ENCODE assay signal across 9 cellular contexts in the genomic region with DNA sequence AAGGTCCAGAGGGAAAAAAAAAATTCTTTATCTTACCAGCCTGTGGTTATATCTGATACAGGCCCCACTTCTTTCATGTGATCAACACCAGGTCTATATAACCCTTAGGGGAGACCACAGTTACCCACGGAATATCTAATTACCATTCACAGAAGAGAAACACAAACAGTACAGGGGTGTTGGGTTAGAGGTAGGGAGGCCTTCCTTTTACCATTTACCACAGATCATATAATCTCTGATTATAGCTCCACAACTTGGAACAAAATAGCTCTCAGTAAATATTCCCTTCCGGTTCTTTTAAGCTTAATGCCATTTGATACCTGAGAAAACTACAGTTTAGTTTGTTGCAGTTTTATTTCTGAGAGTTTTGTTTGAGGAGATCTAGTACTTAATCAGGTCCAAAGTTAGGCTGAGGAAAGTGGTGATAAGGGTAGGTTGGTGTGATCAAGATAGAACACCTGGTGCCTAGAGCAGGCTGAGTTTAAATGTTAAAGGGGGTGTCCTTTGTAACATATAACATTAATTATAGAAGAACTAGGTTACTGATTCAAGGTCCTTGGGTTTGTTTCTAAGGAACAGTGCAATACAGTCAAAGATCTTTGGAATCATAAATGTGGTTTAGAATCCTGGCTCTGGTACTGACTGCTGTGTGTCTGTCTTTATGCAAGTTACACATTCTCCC. TPM values are rescaled to one million over a fixed set of nuclear protein-coding genes. Genes with fewer than 3 reads are reported as not detected.
DNase-seq lines count a peak whose midpoint lies in the region; ATAC-seq lines count a peak whose summit lies in the region.
"Had no signal": no experiment of that assay in that cellular context is flagged by ENCODE, and none has a peak within 500 bp of the region (broad histone marks: within the 10 kb centered on the region; RNA-seq: fewer than 3 reads in every experiment).

No MANE protein-coding gene starts in this region.

- POLR2A ChIA-PET in activated naive CD8-positive, alpha-beta T cell treated with anti-CD3 and anti-CD28 coated beads, Interleukin-2, amount 10 ng/mL, durations not matched to agents 7 days and 5 days (lab: Charles Lee): interaction anchor here (1.1 to 3.2 kb wide), 3 partner anchors 14 to 285 kb away, joined by 3 to 41 read pairs (median 3); a partner anchor contains a TSS

- peak overlapping the region; percentile 73 to 86 (median 78) for H3K4me3 Mint-ChIP-seq in CD4-positive, CD25-positive, alpha-beta regulatory T cell
- peak overlapping the region; percentile 49 for H3K4me3 Mint-ChIP-seq in activated naive CD8-positive, alpha-beta T cell treated with anti-CD3 and anti-CD28 coated beads, Interleukin-2, amount 10 ng/mL, durations not matched to agents 7 days and 5 days

- peaks cover 28 to 91% (median 64%) of the 10 kb centered on the region in 4 donors for H3K4me1 Mint-ChIP-seq in CD4-positive, CD25-positive, alpha-beta regulatory T cell
- peaks cover 37% of the 10 kb centered on the region for H3K4me1 Mint-ChIP-seq in activated naive CD8-positive, alpha-beta T cell treated with anti-CD3 and anti-CD28 coated beads, Interleukin-2, amount 10 ng/mL, durations not matched to agents 7 days and 5 days

- H3K36me3 ChIP-seq in CD4-positive, CD25-positive, alpha-beta regulatory T cell (ENCODE audit: control insufficient read depth, insufficient read depth, low read length): no peaks in the 10 kb centered on the region
- no peaks in the 10 kb centered on the region for H3K36me3 ChIP-seq in muscle layer of colon (ENCODE audit: insufficient read depth, low read length)

- no peaks in the 10 kb centered on the region for H3K27me3 Mint-ChIP-seq in CD4-positive, CD25-positive, alpha-beta regulatory T cell
- no peaks in the 10 kb centered on the region for H3K27me3 Mint-ChIP-seq in activated naive CD8-positive, alpha-beta T cell treated with anti-CD3 and anti-CD28 coated beads, Interleukin-2, amount 10 ng/mL, durations not matched to agents 7 days and 5 days

- H3K27ac Mint-ChIP-seq in CD4-positive, CD25-positive, alpha-beta regulatory T cell: peak overlapping the region; percentile 72 to 100 (median 89)
- peak overlapping the region; percentile 78 for H3K27ac Mint-ChIP-seq in activated naive CD8-positive, alpha-beta T cell treated with anti-CD3 and anti-CD28 coated beads, Interleukin-2, amount 10 ng/mL, durations not matched to agents 7 days and 5 days

- peak overlapping the region; percentile 80 for H3K4me3 ChIP-seq in CD4-positive, CD25-positive, alpha-beta regulatory T cell (ENCODE audit: low read depth, low read length)
- H3K4me3 ChIP-seq in Jurkat, Clone E6-1 (ENCODE audit: low read length): no peak overlapping the region
- H3K4me3 ChIP-seq in muscle layer of colon (ENCODE audit: low read depth in 1 of 2, low read length in 2 of 2): no peak overlapping the region

- peak in 2 of 3 donors; percentile 43 to 59 for DNase-seq in CD4-positive, CD25-positive, alpha-beta regulatory T cell
- peak; percentile 61 for DNase-seq in Jurkat, Clone E6-1 (ENCODE audit: low read depth, low spot score)
- DNase-seq in activated naive CD8-positive, alpha-beta T cell treated with anti-CD3 and anti-CD28 coated beads, Interleukin-2, amount 10 ng/mL, durations not matched to agents 7 days and 5 days: no peak
- no peak for DNase-seq in effector CD4-positive, alpha-beta T cell
- DNase-seq in anterior cingulate cortex (lab: John Stamatoyannopoulos, UW): no peak
- no peak for DNase-seq in CD1c-positive myeloid dendritic cell (ENCODE audit: extremely low spot score)
- no peak for DNase-seq in AML-193 (lab: John Stamatoyannopoulos, UW)
- DNase-seq: HCEC 1CT had no signal

- no peak overlapping the region for H3K9ac ChIP-seq in muscle layer of colon (ENCODE audit: low read length)

- no peaks in the 10 kb centered on the region for H3K27me3 ChIP-seq in CD4-positive, CD25-positive, alpha-beta regulatory T cell (ENCODE audit: control insufficient read depth, insufficient read depth, low read length)
- H3K27me3 ChIP-seq in muscle layer of colon (ENCODE audit: control insufficient read depth in 1 of 2, insufficient read depth in 2 of 2, low read length in 2 of 2): no peaks in the 10 kb centered on the region

- H3K9me3 ChIP-seq in CD4-positive, CD25-positive, alpha-beta regulatory T cell (ENCODE audit: control insufficient read depth in 2 of 2, low read length in 2 of 2): no peaks in the 10 kb centered on the region
- H3K9me3 ChIP-seq in muscle layer of colon (ENCODE audit: low read length): no peaks in the 10 kb centered on the region

- peaks cover 8% of the 10 kb centered on the region for H3K36me3 Mint-ChIP-seq in CD4-positive, CD25-positive, alpha-beta regulatory T cell
- H3K36me3 Mint-ChIP-seq in activated naive CD8-positive, alpha-beta T cell treated with anti-CD3 and anti-CD28 coated beads, Interleukin-2, amount 10 ng/mL, durations not matched to agents 7 days and 5 days: peaks cover 7% of the 10 kb centered on the region

- H3K9me3 Mint-ChIP-seq in CD4-positive, CD25-positive, alpha-beta regulatory T cell: no peaks in the 10 kb centered on the region
- H3K9me3 Mint-ChIP-seq in activated naive CD8-positive, alpha-beta T cell treated with anti-CD3 and anti-CD28 coated beads, Interleukin-2, amount 10 ng/mL, durations not matched to agents 7 days and 5 days: no peaks in the 10 kb centered on the region

- peak overlapping the region; percentile 87 for H3K27ac ChIP-seq in CD4-positive, CD25-positive, alpha-beta regulatory T cell (ENCODE audit: insufficient read depth, low read length, poor library complexity, severe bottlenecking)
- H3K27ac ChIP-seq in muscle layer of colon (ENCODE audit: low read depth, low read length): peak overlapping the region; percentile 5

- peaks cover 91% of the 10 kb centered on the region for H3K4me1 ChIP-seq in CD4-positive, CD25-positive, alpha-beta regulatory T cell (ENCODE audit: control insufficient read depth, insufficient read depth, low read length, poor library complexity, severe bottlenecking)
- peaks cover 24% of the 10 kb centered on the region for H3K4me1 ChIP-seq in muscle layer of colon (ENCODE audit: insufficient read depth, low read length)

- ATAC-seq in CD4-positive, CD25-positive, alpha-beta regulatory T cell (ENCODE audit: low read depth in 2 of 2): peak; percentile 26 to 36
- peak; percentile 49 for ATAC-seq in activated naive CD8-positive, alpha-beta T cell treated with anti-CD3 and anti-CD28 coated beads, Interleukin-2, amount 10 ng/mL, durations not matched to agents 7 days and 5 days (ENCODE audit: low read depth)

RNA-seq across cellular contexts. Expression of a gene that starts 14.1 kb away (rescaled TPM):
- total RNA-seq in CD4-positive, CD25-positive, alpha-beta regulatory T cell: 309 TPM
- 100 to 1,000 TPM; 118 to 163 (median 140) TPM for polyA plus RNA-seq in CD4-positive, CD25-positive, alpha-beta regulatory T cell
- polyA plus RNA-seq in Jurkat, Clone E6-1 (2012; ENCODE audit: insufficient read depth, insufficient read length): 26.5 TPM
- total RNA-seq in activated naive CD8-positive, alpha-beta T cell treated with anti-CD3 and anti-CD28 coated beads, Interleukin-2, amount 10 ng/mL, durations not matched to agents 7 days and 5 days: 100 to 1,000 TPM; 162 to 170 TPM

Comparison
In these comparisons a context has a peak if more than half of its experiments do, and no peak if none do; other contexts are left out.
1. DNase-seq: peak in CD4-positive, CD25-positive, alpha-beta regulatory T cell (2 of 3) and Jurkat, Clone E6-1 (single experiment); none in activated naive CD8-positive, alpha-beta T cell treated with anti-CD3 and anti-CD28 coated beads, Interleukin-2, amount 10 ng/mL, durations not matched to agents 7 days and 5 days (single experiment), effector CD4-positive, alpha-beta T cell (single experiment), anterior cingulate cortex (0 of 58), CD1c-positive myeloid dendritic cell (single experiment) and AML-193 (0 of 2).